In the genomic region with DNA sequence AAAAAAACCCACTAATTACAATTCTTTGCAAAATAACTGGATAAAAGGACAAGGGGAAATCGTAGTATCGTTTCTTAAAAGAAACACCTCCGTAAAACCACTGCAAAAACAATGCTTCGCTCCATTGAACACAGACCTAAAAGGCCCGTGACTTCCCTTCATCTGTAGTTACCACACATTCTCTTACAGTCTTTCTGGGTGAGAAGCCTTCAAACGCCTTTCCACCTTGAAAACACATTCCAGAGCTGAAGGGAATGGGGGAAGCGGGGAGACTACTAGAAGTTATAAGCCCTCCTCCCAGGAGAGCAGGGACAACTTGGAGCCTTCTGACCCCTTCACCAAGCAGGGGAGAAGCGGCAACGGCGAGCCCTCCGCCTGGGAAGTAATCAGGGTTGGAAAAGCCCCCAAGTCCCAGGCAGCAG, we compare ENCODE assay signal across 1 cellular context.
TF ChIP-seq lines count a peak whose summit lies in the region.

No MANE protein-coding gene starts in this region.

TF ChIP-seq in GM12878, 131 proteins besides CTCF, POLR2A, EP300 and RAD21 (continued from another document):
- TF ChIP-seq RB1 (IDR thresholded peaks at IDR 0.05; ENCODE audit: borderline replicate concordance) (no peak), PBX3 (IDR thresholded peaks at IDR 0.05; ENCODE audit: insufficient replicate concordance, low read depth, low read length) (no peak), CHD1 (IDR thresholded peaks at IDR 0.05; ENCODE audit: low read depth, low read length) (no peak), MXI1 (IDR thresholded peaks at IDR 0.05; ENCODE audit: low read depth, low read length) (peak; percentile 51; the same call in 1 of the 2 replicates), BHLHE40 (IDR thresholded peaks at IDR 0.05; ENCODE audit: borderline replicate concordance in 1 of 2, low read depth in 2 of 2, low read length in 1 of 2) (peak; percentile 92 to 95), MEF2B (IDR thresholded peaks at IDR 0.05; ENCODE audit: partially characterized antibody, poor library complexity, severe bottlenecking) (no peak), RUNX3 (IDR thresholded peaks at IDR 0.05; ENCODE audit: low read length) (peak; percentile 76), ZSCAN29 (IDR thresholded peaks at IDR 0.05) (no peak), MTA2 (IDR thresholded peaks at IDR 0.05; ENCODE audit: low read depth) (peak; percentile 36; the same call in 1 of the 2 replicates), SPI1 (IDR thresholded peaks at IDR 0.05; ENCODE audit: borderline replicate concordance, insufficient read depth, low read depth, low read length) (peak; percentile 12; the same call in 1 of the 2 replicates), POLR2AphosphoS5 (IDR thresholded peaks at IDR 0.05; ENCODE audit: low read length) (no peak), TCF3 (IDR thresholded peaks at IDR 0.05; ENCODE audit: borderline replicate concordance, insufficient read depth, low read depth, low read length) (no peak), PAX5 (IDR thresholded peaks at IDR 0.05; ENCODE audit: borderline replicate concordance, low read depth, low read length) (peak; percentile 78), RBBP5 (conservative IDR thresholded peaks at IDR 0.05) (no peak), ZNF274 (IDR thresholded peaks at IDR 0.05; ENCODE audit: insufficient read depth, insufficient read length) (no peak), DPF2 (IDR thresholded peaks at IDR 0.05) (no peak), MEF2A (IDR thresholded peaks at IDR 0.05; ENCODE audit: insufficient read depth, low read depth, low read length) (no peak), ETV6 (conservative IDR thresholded peaks at IDR 0.05 in 1 of 2, IDR thresholded peaks at IDR 0.05 in 1 of 2; ENCODE audit: borderline replicate concordance in 1 of 2, low read depth in 1 of 2) (no peak), ZNF687 (IDR thresholded peaks at IDR 0.05) (no peak), JUNB (IDR thresholded peaks at IDR 0.05) (no peak), IKZF2 (IDR thresholded peaks at IDR 0.05) (peak in 1 of 2 experiments; percentile 17; a peak in 2 of 4 replicates), NFIC (IDR thresholded peaks at IDR 0.05; ENCODE audit: low read depth, low read length) (no peak)
- TF ChIP-seq, protein P1, sequence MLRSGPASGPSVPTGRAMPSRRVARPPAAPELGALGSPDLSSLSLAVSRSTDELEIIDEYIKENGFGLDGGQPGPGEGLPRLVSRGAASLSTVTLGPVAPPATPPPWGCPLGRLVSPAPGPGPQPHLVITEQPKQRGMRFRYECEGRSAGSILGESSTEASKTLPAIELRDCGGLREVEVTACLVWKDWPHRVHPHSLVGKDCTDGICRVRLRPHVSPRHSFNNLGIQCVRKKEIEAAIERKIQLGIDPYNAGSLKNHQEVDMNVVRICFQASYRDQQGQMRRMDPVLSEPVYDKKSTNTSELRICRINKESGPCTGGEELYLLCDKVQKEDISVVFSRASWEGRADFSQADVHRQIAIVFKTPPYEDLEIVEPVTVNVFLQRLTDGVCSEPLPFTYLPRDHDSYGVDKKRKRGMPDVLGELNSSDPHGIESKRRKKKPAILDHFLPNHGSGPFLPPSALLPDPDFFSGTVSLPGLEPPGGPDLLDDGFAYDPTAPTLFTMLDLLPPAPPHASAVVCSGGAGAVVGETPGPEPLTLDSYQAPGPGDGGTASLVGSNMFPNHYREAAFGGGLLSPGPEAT (IDR thresholded peaks at IDR 0.05; ENCODE audit: low read depth): peak; percentile 56
- TF ChIP-seq, protein P2, sequence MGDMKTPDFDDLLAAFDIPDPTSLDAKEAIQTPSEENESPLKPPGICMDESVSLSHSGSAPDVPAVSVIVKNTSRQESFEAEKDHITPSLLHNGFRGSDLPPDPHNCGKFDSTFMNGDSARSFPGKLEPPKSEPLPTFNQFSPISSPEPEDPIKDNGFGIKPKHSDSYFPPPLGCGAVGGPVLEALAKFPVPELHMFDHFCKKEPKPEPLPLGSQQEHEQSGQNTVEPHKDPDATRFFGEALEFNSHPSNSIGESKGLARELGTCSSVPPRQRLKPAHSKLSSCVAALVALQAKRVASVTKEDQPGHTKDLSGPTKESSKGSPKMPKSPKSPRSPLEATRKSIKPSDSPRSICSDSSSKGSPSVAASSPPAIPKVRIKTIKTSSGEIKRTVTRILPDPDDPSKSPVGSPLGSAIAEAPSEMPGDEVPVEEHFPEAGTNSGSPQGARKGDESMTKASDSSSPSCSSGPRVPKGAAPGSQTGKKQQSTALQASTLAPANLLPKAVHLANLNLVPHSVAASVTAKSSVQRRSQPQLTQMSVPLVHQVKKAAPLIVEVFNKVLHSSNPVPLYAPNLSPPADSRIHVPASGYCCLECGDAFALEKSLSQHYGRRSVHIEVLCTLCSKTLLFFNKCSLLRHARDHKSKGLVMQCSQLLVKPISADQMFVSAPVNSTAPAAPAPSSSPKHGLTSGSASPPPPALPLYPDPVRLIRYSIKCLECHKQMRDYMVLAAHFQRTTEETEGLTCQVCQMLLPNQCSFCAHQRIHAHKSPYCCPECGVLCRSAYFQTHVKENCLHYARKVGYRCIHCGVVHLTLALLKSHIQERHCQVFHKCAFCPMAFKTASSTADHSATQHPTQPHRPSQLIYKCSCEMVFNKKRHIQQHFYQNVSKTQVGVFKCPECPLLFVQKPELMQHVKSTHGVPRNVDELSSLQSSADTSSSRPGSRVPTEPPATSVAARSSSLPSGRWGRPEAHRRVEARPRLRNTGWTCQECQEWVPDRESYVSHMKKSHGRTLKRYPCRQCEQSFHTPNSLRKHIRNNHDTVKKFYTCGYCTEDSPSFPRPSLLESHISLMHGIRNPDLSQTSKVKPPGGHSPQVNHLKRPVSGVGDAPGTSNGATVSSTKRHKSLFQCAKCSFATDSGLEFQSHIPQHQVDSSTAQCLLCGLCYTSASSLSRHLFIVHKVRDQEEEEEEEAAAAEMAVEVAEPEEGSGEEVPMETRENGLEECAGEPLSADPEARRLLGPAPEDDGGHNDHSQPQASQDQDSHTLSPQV (IDR thresholded peaks at IDR 0.05): no peak
TF ChIP-seq in GM12878: peak in this region for 8.
